ENCODE assay signal across 7 cellular contexts in the genomic region with DNA sequence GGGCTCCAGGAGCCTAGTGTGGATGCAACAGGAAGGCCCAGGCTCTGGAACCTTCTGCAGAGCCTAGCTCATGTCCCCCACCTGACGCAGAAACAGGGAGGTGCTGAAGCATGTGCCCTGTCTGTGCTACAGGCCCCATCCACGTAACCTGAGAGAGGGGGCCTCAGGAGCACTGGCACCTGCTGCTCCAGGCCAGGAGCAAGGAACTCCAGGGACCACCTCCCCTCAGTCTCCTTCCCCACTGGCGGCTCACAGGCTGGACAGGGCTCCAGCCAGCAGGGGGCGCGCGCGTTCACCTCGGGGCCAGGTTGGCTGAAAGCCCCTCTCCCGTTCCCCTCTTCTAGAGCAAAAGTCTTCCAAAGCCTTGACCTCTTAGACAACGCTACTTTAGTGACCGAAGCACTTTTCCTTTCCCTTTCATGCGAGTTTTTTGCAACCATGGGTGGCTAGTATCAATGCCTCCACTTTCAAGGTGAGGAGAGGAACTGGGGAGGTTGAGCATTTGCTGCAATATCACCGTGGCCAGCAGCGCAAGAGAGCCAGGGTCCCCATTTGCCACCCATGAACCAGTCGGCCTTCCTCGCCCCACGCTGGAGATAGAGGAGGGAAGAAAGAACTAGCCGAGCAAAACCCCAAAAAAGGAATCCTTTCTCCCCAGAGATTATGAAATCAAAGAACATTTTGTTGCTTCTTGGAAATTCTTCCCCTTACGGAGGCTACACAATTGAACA. TPM values are rescaled to one million over a fixed set of nuclear protein-coding genes. Genes with fewer than 3 reads are reported as not detected.
A peak's percentile ranks its signal among the peaks of the same experiment; 100 is the strongest.
DNase-seq lines count a peak whose midpoint lies in the region; FAIRE-seq and TF ChIP-seq lines count a peak whose summit lies in the region.

No MANE protein-coding gene starts in this region.

- intact Hi-C loops in mammary epithelial cell (cut with micrococcal nuclease), result loop anchor here (1.0 to 5.0 kb wide), 4 partner anchors 15 to 311 kb away; partner anchors contain the start of gene H6PD

- H3K27ac ChIP-seq in WERI-Rb-1 (peak overlapping the region; percentile 95), mammary epithelial cell (ENCODE audit: insufficient read depth, low read depth, low read length) (peak overlapping the region; percentile 91), keratinocyte (ENCODE audit: control insufficient read depth, insufficient read depth, low read length) (peak overlapping the region; percentile 83)

- dilution Hi-C loops in mammary epithelial cell (cut with HindIII; ENCODE audit: low sequenced_read_pairs) (no loop called here), keratinocyte (cut with MboI; ENCODE audit: extremely low pct_ligation_motif_present, low sequenced_read_pairs) (no loop called here)

- H2AFZ ChIP-seq in mammary epithelial cell (ENCODE audit: low read depth, low read length), result peak overlapping the region; percentile 91
- H2AFZ ChIP-seq in keratinocyte (ENCODE audit: control insufficient read depth, low read length), result peak overlapping the region; percentile 75

- peak; percentile 93 for TF ChIP-seq CTCF in WERI-Rb-1 (IDR thresholded peaks at IDR 0.05; ENCODE audit: low read depth, low read length)
- TF ChIP-seq CTCF in mammary epithelial cell (conservative IDR thresholded peaks at IDR 0.05 in 1 of 2, IDR thresholded peaks at IDR 0.05 in 1 of 2; ENCODE audit: extremely low read depth in 1 of 2, insufficient read depth in 1 of 2, low read depth in 1 of 2, low read length in 2 of 2), result peak; percentile 84 to 96
- TF ChIP-seq CTCF in keratinocyte (optimal IDR thresholded peaks at IDR 0.05 in 1 of 3, IDR thresholded peaks at IDR 0.05 in 1 of 3, conservative IDR thresholded peaks at IDR 0.05 in 1 of 3; ENCODE audit: extremely low read depth in 1 of 3, insufficient read depth in 2 of 3, low read length in 3 of 3), result peak; percentile 88 to 98 (median 96)

- H3K9me1 ChIP-seq in keratinocyte (ENCODE audit: control insufficient read depth, extremely low read depth, insufficient read depth, low read length), result no peaks in the 10 kb centered on the region

- H3K4me3 Mint-ChIP-seq in IgD-negative memory B cell, result peak overlapping the region; percentile 81 to 95 (median 88)

- H3K27me3 ChIP-seq in WERI-Rb-1 (ENCODE audit: insufficient read depth, low read depth, severe bottlenecking) (no peaks in the 10 kb centered on the region), mammary epithelial cell (ENCODE audit: insufficient read depth, low read length) (no peaks in the 10 kb centered on the region), keratinocyte (ENCODE audit: control insufficient read depth, extremely low read depth, insufficient read depth, low read length) (no peaks in the 10 kb centered on the region)

- peak overlapping the region in 1 of 3 donors; percentile 76 for H3K27ac Mint-ChIP-seq in IgD-negative memory B cell

- peaks cover 27% of the 10 kb centered on the region for H3K4me1 ChIP-seq in mammary epithelial cell (ENCODE audit: insufficient read depth, low read length)
- peaks cover 25% of the 10 kb centered on the region for H3K4me1 ChIP-seq in keratinocyte (ENCODE audit: control insufficient read depth, extremely low read depth, insufficient read depth, low read length)

- peak; percentile 77 for DNase-seq in GM12892 (ENCODE audit: insufficient read length)
- peak; percentile 82 for DNase-seq in WERI-Rb-1
- DNase-seq in mammary epithelial cell, result peak; percentile 52
- no peak for DNase-seq in keratinocyte (ENCODE audit: low read depth, low spot score)
- peak; percentile 81 for DNase-seq in stimulated activated CD4-positive, alpha-beta T cell treated with anti-CD3 and anti-CD28 coated beads, Interleukin-15, amount 100 ng/mL, for 24 hours
- DNase-seq in inferior parietal cortex (ENCODE audit: extremely low spot score), result no peak

- H3K4me2 ChIP-seq in mammary epithelial cell (ENCODE audit: insufficient read depth, low read depth, low read length), result peak overlapping the region; percentile 91
- peak overlapping the region; percentile 99 for H3K4me2 ChIP-seq in keratinocyte (ENCODE audit: control insufficient read depth, extremely low read depth, insufficient read depth, low read depth, low read length)

- peaks cover 21% of the 10 kb centered on the region for H3K27me3 Mint-ChIP-seq in IgD-negative memory B cell

- WGBS in mammary epithelial cell (ENCODE audit: low coverage, missing lambda C conversion rate), result 3% methylated on average over 17 of the region's 19 CpGs

- TF ChIP-seq POLR2A in GM12892 (IDR thresholded peaks at IDR 0.05; ENCODE audit: low read depth, low read length), result no peak

- H3K36me3 Mint-ChIP-seq in IgD-negative memory B cell, result peaks cover 2% of the 10 kb centered on the region

- BruUV-seq in mammary epithelial cell (replicated peaks; lab: Mats Ljungman, UMichigan), result no TSS peak

- peaks cover 3% of the 10 kb centered on the region for H4K20me1 ChIP-seq in mammary epithelial cell (ENCODE audit: insufficient read depth, low read length)
- peaks cover 11% of the 10 kb centered on the region for H4K20me1 ChIP-seq in keratinocyte (ENCODE audit: control insufficient read depth, extremely low read depth, insufficient read depth, low read length)

- peaks cover 80% of the 10 kb centered on the region for H3K79me2 ChIP-seq in mammary epithelial cell (ENCODE audit: insufficient read depth, low read length)
- peaks cover 60% of the 10 kb centered on the region for H3K79me2 ChIP-seq in keratinocyte (ENCODE audit: control insufficient read depth, insufficient read depth, low read length)

- peak; percentile 97 for FAIRE-seq in GM12892 (lab: Jason Lieb, UNC)
- peak; percentile 80 for FAIRE-seq in keratinocyte (lab: Jason Lieb, UNC)

- H3K9ac ChIP-seq in mammary epithelial cell (ENCODE audit: insufficient read depth, low read length) (peak overlapping the region; percentile 96), keratinocyte (ENCODE audit: control insufficient read depth, extremely low read depth, insufficient read depth, low read length) (peak overlapping the region; percentile 85)

- H3K36me3 ChIP-seq in WERI-Rb-1, result peaks cover 74% of the 10 kb centered on the region
- H3K36me3 ChIP-seq in mammary epithelial cell (ENCODE audit: insufficient read depth, low read length), result peaks cover 5% of the 10 kb centered on the region
- H3K36me3 ChIP-seq in keratinocyte (ENCODE audit: control insufficient read depth in 2 of 2, extremely low read depth in 1 of 2, insufficient read depth in 2 of 2, low read length in 2 of 2), result peaks cover 0 to 11% of the 10 kb centered on the region in 2 experiments

- H3K9me3 ChIP-seq in WERI-Rb-1 (ENCODE audit: severe bottlenecking) (no peaks in the 10 kb centered on the region), mammary epithelial cell (replicated peaks; ENCODE audit: insufficient read depth, low read length) (no peaks in the 10 kb centered on the region), keratinocyte (ENCODE audit: control insufficient read depth, low read depth, low read length) (no peaks in the 10 kb centered on the region)

- H3K9me3 Mint-ChIP-seq in IgD-negative memory B cell, result peaks cover 0 to 4% (median 0%) of the 10 kb centered on the region in 3 donors

- in situ Hi-C loops in mammary epithelial cell (cut with MboI; ENCODE audit: low sequenced_read_pairs in 2 of 2), result loop anchor here in 1 of 2 donors (25.0 kb wide), 1 partner anchor 269 kb away; no protein-coding TSS in a partner anchor

- H3K4me3 ChIP-seq in WERI-Rb-1 (ENCODE audit: low read depth, low read length), result peak overlapping the region; percentile 79
- peak overlapping the region; percentile 92 to 98 (median 94) for H3K4me3 ChIP-seq in mammary epithelial cell (replicated peaks in 1 of 3; ENCODE audit: insufficient read depth in 1 of 3, low read depth in 2 of 3, low read length in 3 of 3)
- H3K4me3 ChIP-seq in keratinocyte (ENCODE audit: control insufficient read depth in 2 of 3, extremely low read depth in 1 of 3, insufficient read depth in 2 of 3, low read depth in 1 of 3, low read length in 3 of 3), result peak overlapping the region; percentile 81 to 97 (median 85)

- peaks cover 15 to 22% (median 22%) of the 10 kb centered on the region in 3 donors for H3K4me1 Mint-ChIP-seq in IgD-negative memory B cell

- CTCF ChIA-PET in mammary epithelial cell (lab: Charles Lee; ENCODE audit: low non-redundant PET), result interaction anchor here (0.8 to 1.0 kb wide), 2 partner anchors 20 to 71 kb away, joined by 3 read pairs; no protein-coding TSS in a partner anchor

RNA-seq across cellular contexts. Expression of gene GPR157, which starts 52.4 kb away (rescaled TPM):
- polyA plus RNA-seq in GM12892 (2012; ENCODE audit: missing spikeins), result 7.4 TPM
- 1.3 TPM for polyA plus RNA-seq in IgD-negative memory B cell
- total RNA-seq in mammary epithelial cell, result 10 to 100 TPM in 1 of 2 donors, 1 to 10 TPM in 1; 7.2 to 10.4 TPM
- 2.3 TPM for polyA plus RNA-seq in mammary epithelial cell
- 16.1 TPM for polyA minus RNA-seq in mammary epithelial cell
- 4.4 to 6.5 TPM (median 6.1 TPM) in 3 replicates for polyA plus RNA-seq in keratinocyte
- polyA plus RNA-seq in keratinocyte (2011; ENCODE audit: low read depth), result 6.1 TPM
- 3.5 and 3.6 TPM in 2 replicates for polyA plus RNA-seq in keratinocyte (2011; cell fraction: cytosol; rRNA removed)
- polyA plus RNA-seq in keratinocyte (2011; cell fraction: nucleus; rRNA removed), result 8.9 and 9.9 TPM in 2 replicates
- 11.2 and 16.4 TPM in 2 replicates for polyA plus RNA-seq in keratinocyte (2012; ENCODE audit: low replicate concordance)
- polyA minus RNA-seq in keratinocyte, result 6.5 to 11.5 TPM (median 11.1 TPM) in 3 replicates
- polyA minus RNA-seq in keratinocyte (2011; cell fraction: cytosol; rRNA and poly(A)+ RNA removed), result 32.4 TPM
- polyA minus RNA-seq in keratinocyte (2011; cell fraction: nucleus; rRNA and poly(A)+ RNA removed), result 12.2 and 52.3 TPM in 2 replicates

RNA-seq across cellular contexts. Expression of gene H6PD, which starts 53.2 kb away (rescaled TPM):
- 6.6 TPM for polyA plus RNA-seq in GM12892 (2012; ENCODE audit: missing spikeins)
- polyA plus RNA-seq in IgD-negative memory B cell (11.3 TPM), mammary epithelial cell (5.4 TPM), keratinocyte (3.3 to 4.5 TPM (median 4.4 TPM) in 3 replicates)
- total RNA-seq in mammary epithelial cell, result 10 to 100 TPM; 12.6 to 18.0 TPM
- polyA minus RNA-seq in mammary epithelial cell (12.0 TPM), keratinocyte (4.9 to 10.6 TPM (median 6.0 TPM) in 3 replicates)
- 1.2 TPM for polyA plus RNA-seq in keratinocyte (2011; ENCODE audit: low read depth)
- 2.1 TPM in 2 replicates for polyA plus RNA-seq in keratinocyte (2011; cell fraction: cytosol; rRNA removed)
- 13.8 and 18.0 TPM in 2 replicates for polyA plus RNA-seq in keratinocyte (2011; cell fraction: nucleus; rRNA removed)
- polyA plus RNA-seq in keratinocyte (2012; ENCODE audit: low replicate concordance), result 4.2 and 5.5 TPM in 2 replicates
- polyA minus RNA-seq in keratinocyte (2011; cell fraction: cytosol; rRNA and poly(A)+ RNA removed), result 4.6 TPM
- polyA minus RNA-seq in keratinocyte (2011; cell fraction: nucleus; rRNA and poly(A)+ RNA removed), result 12.8 and 18.5 TPM in 2 replicates

Comparison
In these comparisons a context has a peak if more than half of its experiments do, and no peak if none do; other contexts are left out.
1. DNase-seq: peak in GM12892 (single experiment), WERI-Rb-1 (single experiment), mammary epithelial cell (single experiment) and stimulated activated CD4-positive, alpha-beta T cell treated with anti-CD3 and anti-CD28 coated beads, Interleukin-15, amount 100 ng/mL, for 24 hours (single experiment); none in keratinocyte (single experiment) and inferior parietal cortex (single experiment).
2. Peak in every context shown above with its lines, with median percentiles within 50 percentile points of each other: H3K27ac ChIP-seq, H3K4me3 ChIP-seq and CTCF ChIP-seq.